ENCODE assay signal across 27 cellular contexts in the genomic region with DNA sequence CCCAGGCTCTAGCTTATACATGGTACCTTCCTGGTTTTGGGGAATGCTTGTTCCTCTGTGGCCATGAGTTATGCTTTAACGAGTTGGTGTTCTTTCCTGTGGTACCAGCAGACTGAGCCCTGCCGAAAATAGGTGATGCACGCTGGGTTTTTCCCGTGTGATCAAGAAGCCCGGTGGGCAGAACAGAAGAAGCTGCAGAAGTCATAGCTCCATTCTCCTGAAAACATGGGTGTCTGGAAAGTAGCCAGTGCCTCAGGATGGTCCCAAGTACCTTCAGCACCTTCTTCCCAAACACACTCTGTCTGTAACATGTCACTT. TPM values are rescaled to one million over a fixed set of nuclear protein-coding genes. Genes with fewer than 3 reads are reported as not detected.
A peak's percentile ranks its signal among the peaks of the same experiment; 100 is the strongest.
DNase-seq lines count a peak whose midpoint lies in the region; ATAC-seq lines count a peak whose summit lies in the region.
"Had no signal": no experiment of that assay in that cellular context is flagged by ENCODE, and none has a peak within 500 bp of the region (broad histone marks: within the 10 kb centered on the region; RNA-seq: fewer than 3 reads in every experiment).

No MANE protein-coding gene starts in this region.

- H3K27me3 ChIP-seq in trophoblast cell (ENCODE audit: insufficient read depth, low read length): no peaks in the 10 kb centered on the region
- H3K27me3 ChIP-seq: body of pancreas, neural progenitor cell had no signal

- H3K4me2 ChIP-seq in trophoblast cell (ENCODE audit: low read length): no peak overlapping the region
- H3K4me2 ChIP-seq: neural progenitor cell had no signal

- H3K4me3 ChIP-seq in trophoblast cell (ENCODE audit: low read depth, low read length): no peak overlapping the region
- H3K4me3 ChIP-seq: body of pancreas, lower lobe of right lung, neural progenitor cell, thoracic aorta had no signal

- no peak overlapping the region for H2AFZ ChIP-seq in trophoblast cell (ENCODE audit: insufficient read depth, low read length, poor library complexity)
- H2AFZ ChIP-seq: neural progenitor cell had no signal

- no peaks in the 10 kb centered on the region for H3K27me3 Mint-ChIP-seq in activated T-helper 1 cell treated with anti-CD3 and anti-CD28 coated beads, Interleukin-12 subunit alpha, Interleukin-12 subunit beta, Interleukin-2, Interleukin-4 antibody, amounts not matched to agents 30 ng/mL and 10 ng/mL and 1 ng/mL, durations not matched to agents 14 hours and 24 hours and 36 hours (ENCODE audit: insufficient read depth)
- H3K27me3 Mint-ChIP-seq: CD8-positive, alpha-beta memory T cell; progenitor cell of endocrine pancreas had no signal

- H2BK5ac ChIP-seq in trophoblast cell (ENCODE audit: low read depth, low read length, poor library complexity): peak overlapping the region; percentile 32

- H3K14ac ChIP-seq in trophoblast cell (ENCODE audit: low read length): peak overlapping the region; percentile 8

- H3K4me3 Mint-ChIP-seq in activated T-helper 1 cell treated with anti-CD3 and anti-CD28 coated beads, Interleukin-12 subunit alpha, Interleukin-12 subunit beta, Interleukin-2, Interleukin-4 antibody, amounts not matched to agents 30 ng/mL and 10 ng/mL and 1 ng/mL, durations not matched to agents 14 hours and 24 hours and 36 hours: no peak overlapping the region
- H3K4me3 Mint-ChIP-seq: CD8-positive, alpha-beta memory T cell; H9; neural progenitor cell had no signal

- H3K4me1 Mint-ChIP-seq in activated T-helper 1 cell treated with anti-CD3 and anti-CD28 coated beads, Interleukin-12 subunit alpha, Interleukin-12 subunit beta, Interleukin-2, Interleukin-4 antibody, amounts not matched to agents 30 ng/mL and 10 ng/mL and 1 ng/mL, durations not matched to agents 14 hours and 24 hours and 36 hours (ENCODE audit: low read depth): peaks cover 31% of the 10 kb centered on the region

- H4K8ac ChIP-seq in trophoblast cell (ENCODE audit: low read depth, low read length): peak overlapping the region; percentile 8

- no peak for DNase-seq in activated CD4-positive, CD25-positive, alpha-beta regulatory T cell treated with anti-CD3 and anti-CD28 coated beads, Interleukin-2, amount 50 U/mL, for 72 hours
- DNase-seq in activated T-helper 1 cell treated with anti-CD3 and anti-CD28 coated beads, Interleukin-12 subunit alpha, Interleukin-12 subunit beta, Interleukin-2, Interleukin-4 antibody, amounts not matched to agents 30 ng/mL and 10 ng/mL and 1 ng/mL, durations not matched to agents 14 hours and 24 hours and 36 hours (ENCODE audit: low spot score): no peak
- DNase-seq in trophoblast cell (peak in 1 of 2 donors; percentile 38), islet precursor cell (no peak)
- DNase-seq: activated CD4-positive, alpha-beta T cell treated with anti-CD3 and anti-CD28 coated beads for 1 hour; activated T-cell treated with anti-CD3 and anti-CD28 coated beads, Interleukin-2, amount 50 U/mL, for 48 hours; body of pancreas; CD8-positive, alpha-beta memory T cell; DMS79; effector CD8-positive, alpha-beta T cell; H9; lower lobe of right lung; NCI-H1048; NCI-H187; NCI-H748 treated with DMSO at 0.1 percent for 48 hours; OCI-M1; SHP77 treated with DMSO at 0.1 percent for 48 hours; SW 1271 had no signal

- H3K23ac ChIP-seq in trophoblast cell (ENCODE audit: low read length): no peak overlapping the region

- peaks cover under 1% of the 10 kb centered on the region for H3K79me2 ChIP-seq in trophoblast cell (ENCODE audit: control insufficient read depth, insufficient read depth, low read length, poor library complexity)

- H3K4ac ChIP-seq in trophoblast cell (ENCODE audit: low read depth, low read length): peak overlapping the region; percentile 19

- H3K79me1 ChIP-seq in trophoblast cell (ENCODE audit: low read length): peaks cover 17% of the 10 kb centered on the region

- H3K27ac Mint-ChIP-seq in activated T-helper 1 cell treated with anti-CD3 and anti-CD28 coated beads, Interleukin-12 subunit alpha, Interleukin-12 subunit beta, Interleukin-2, Interleukin-4 antibody, amounts not matched to agents 30 ng/mL and 10 ng/mL and 1 ng/mL, durations not matched to agents 14 hours and 24 hours and 36 hours: peak overlapping the region; percentile 18
- H3K27ac Mint-ChIP-seq: neural progenitor cell, progenitor cell of endocrine pancreas had no signal

- peak overlapping the region; percentile 1 for H2AK5ac ChIP-seq in trophoblast cell (ENCODE audit: low read length)

- H3K9me3 ChIP-seq in trophoblast cell (ENCODE audit: insufficient read depth, low read depth, low read length): no peaks in the 10 kb centered on the region
- H3K9me3 ChIP-seq: body of pancreas, lower lobe of right lung, thoracic aorta had no signal

- intact Hi-C loops in activated T-helper 1 cell treated with anti-CD3 and anti-CD28 coated beads, Interleukin-12 subunit alpha, Interleukin-12 subunit beta, Interleukin-2, Interleukin-4 antibody, amounts not matched to agents 30 ng/mL and 10 ng/mL and 1 ng/mL, durations not matched to agents 14 hours and 24 hours and 36 hours (cut with micrococcal nuclease): no loop called here

- H4K91ac ChIP-seq in trophoblast cell (ENCODE audit: low read depth, low read length): peak overlapping the region; percentile 64

- no CpG with 5 or more reads among the region's 5 CpGs for WGBS in trophoblast cell (ENCODE audit: extremely low coverage, insufficient coverage, insufficient read length)

- peak overlapping the region; percentile 14 for H3K27ac ChIP-seq in trophoblast cell (ENCODE audit: low read depth, low read length)
- H3K27ac ChIP-seq: 22Rv1, body of pancreas, lower lobe of right lung, neural progenitor cell, thoracic aorta had no signal

- peaks cover 26 to 37% of the 10 kb centered on the region in 2 experiments for H3K4me1 ChIP-seq in trophoblast cell (ENCODE audit: control insufficient read depth in 1 of 2, insufficient read depth in 2 of 2, low read length in 2 of 2)
- H3K4me1 ChIP-seq: body of pancreas, neural progenitor cell had no signal

- peak; percentile 42 to 46 for ATAC-seq in activated CD4-positive, CD25-positive, alpha-beta regulatory T cell treated with anti-CD3 and anti-CD28 coated beads, Interleukin-2, amount 50 U/mL, for 24 hours
- ATAC-seq in GM19463 (IDR thresholded peaks at IDR 0.05; ENCODE audit: unreplicated experiment) (peak; percentile 45), GM19395 (IDR thresholded peaks at IDR 0.05; ENCODE audit: unreplicated experiment) (no peak), HG02588 (IDR thresholded peaks at IDR 0.05; ENCODE audit: unreplicated experiment) (no peak)
- ATAC-seq: body of pancreas had no signal

- no peak overlapping the region for H3K9ac ChIP-seq in trophoblast cell (ENCODE audit: low read length)
- H3K9ac ChIP-seq: neural progenitor cell had no signal

- H3K9me3 Mint-ChIP-seq in activated T-helper 1 cell treated with anti-CD3 and anti-CD28 coated beads, Interleukin-12 subunit alpha, Interleukin-12 subunit beta, Interleukin-2, Interleukin-4 antibody, amounts not matched to agents 30 ng/mL and 10 ng/mL and 1 ng/mL, durations not matched to agents 14 hours and 24 hours and 36 hours: no peaks in the 10 kb centered on the region
- H3K9me3 Mint-ChIP-seq: activated naive CD4-positive, alpha-beta T cell treated with anti-CD3 and anti-CD28 coated beads, Interleukin-2, amount 50 U/mL, for 72 hours; CD8-positive, alpha-beta memory T cell; H9; neural progenitor cell had no signal

- no peak overlapping the region for H4K12ac ChIP-seq in trophoblast cell (ENCODE audit: low read depth, low read length)

- no peaks in the 10 kb centered on the region for H3K36me3 Mint-ChIP-seq in activated T-helper 1 cell treated with anti-CD3 and anti-CD28 coated beads, Interleukin-12 subunit alpha, Interleukin-12 subunit beta, Interleukin-2, Interleukin-4 antibody, amounts not matched to agents 30 ng/mL and 10 ng/mL and 1 ng/mL, durations not matched to agents 14 hours and 24 hours and 36 hours (ENCODE audit: low read depth)

- H3K36me3 ChIP-seq in trophoblast cell (ENCODE audit: control insufficient read depth in 1 of 2, insufficient read depth in 2 of 2, low read length in 2 of 2): peaks cover 3 to 8% of the 10 kb centered on the region in 2 experiments
- H3K36me3 ChIP-seq: neural progenitor cell, thoracic aorta had no signal

- peak overlapping the region; percentile 32 for H3K18ac ChIP-seq in trophoblast cell (ENCODE audit: low read length)

- H2BK12ac ChIP-seq in trophoblast cell (ENCODE audit: low read length): peak overlapping the region; percentile 5

- H2BK120ac ChIP-seq in trophoblast cell (ENCODE audit: insufficient read depth, low read length, poor library complexity): peak overlapping the region; percentile 74

RNA-seq across cellular contexts. Expression of a gene that starts 25.2 kb away (rescaled TPM):
- total RNA-seq in activated T-helper 1 cell treated with anti-CD3 and anti-CD28 coated beads, Interleukin-12 subunit alpha, Interleukin-12 subunit beta, Interleukin-2, Interleukin-4 antibody, amounts not matched to agents 30 ng/mL and 10 ng/mL and 1 ng/mL, durations not matched to agents 14 hours and 24 hours and 36 hours: 26.3 and 28.2 TPM in 2 replicates
- polyA plus RNA-seq in trophoblast cell (2013): 19.2 and 19.4 TPM in 2 replicates

RNA-seq across cellular contexts. Expression of a gene that starts 28.4 kb away (rescaled TPM):
- 14.2 and 17.8 TPM in 2 replicates for total RNA-seq in activated T-helper 1 cell treated with anti-CD3 and anti-CD28 coated beads, Interleukin-12 subunit alpha, Interleukin-12 subunit beta, Interleukin-2, Interleukin-4 antibody, amounts not matched to agents 30 ng/mL and 10 ng/mL and 1 ng/mL, durations not matched to agents 14 hours and 24 hours and 36 hours
- polyA plus RNA-seq in trophoblast cell (2013): 6.6 and 7.8 TPM in 2 replicates

RNA-seq across cellular contexts. Expression of a gene that starts 39.2 kb away (rescaled TPM):
- 6.0 and 6.7 TPM in 2 replicates for total RNA-seq in activated T-helper 1 cell treated with anti-CD3 and anti-CD28 coated beads, Interleukin-12 subunit alpha, Interleukin-12 subunit beta, Interleukin-2, Interleukin-4 antibody, amounts not matched to agents 30 ng/mL and 10 ng/mL and 1 ng/mL, durations not matched to agents 14 hours and 24 hours and 36 hours
- 5.1 and 5.5 TPM in 2 replicates for polyA plus RNA-seq in trophoblast cell (2013)

Comparison
In these comparisons a context has a peak if more than half of its experiments do, and no peak if none do; other contexts are left out.
1. ATAC-seq: peak in activated CD4-positive, CD25-positive, alpha-beta regulatory T cell treated with anti-CD3 and anti-CD28 coated beads, Interleukin-2, amount 50 U/mL, for 24 hours (2 of 2) and GM19463 (single experiment); none in GM19395 (single experiment) and HG02588 (single experiment).